Comparison of ENCODE assay signal across 8 cellular contexts in genomic region chr16:75555213-75555706, GRCh38. TPM values are rescaled to one million over a fixed set of nuclear protein-coding genes. Genes with fewer than 3 reads are reported as not detected.
DNase-seq lines count a peak whose midpoint lies in the region; ATAC-seq and TF ChIP-seq lines count a peak whose summit lies in the region.

No MANE protein-coding gene starts in this region.

- H3K9ac ChIP-seq in neuronal stem cell (ENCODE audit: low read depth, low read length, poor library complexity) = peak overlapping the region; percentile 97

- peak; percentile 30 for ATAC-seq in GM18511 (IDR thresholded peaks at IDR 0.05; ENCODE audit: unreplicated experiment)
- ATAC-seq in HG03196 (IDR thresholded peaks at IDR 0.05; ENCODE audit: unreplicated experiment) = peak; percentile 35
- ATAC-seq in activated naive CD8-positive, alpha-beta T cell treated with anti-CD3 and anti-CD28 coated beads, Interleukin-2, amount 50 U/mL, for 24 hours = peak; percentile 17

- H2AK5ac ChIP-seq in neuronal stem cell (ENCODE audit: low read depth, low read length) = peak overlapping the region; percentile 73

- H2BK15ac ChIP-seq in neuronal stem cell (ENCODE audit: low read length) = peak overlapping the region; percentile 95

- no peak overlapping the region for H2BK12ac ChIP-seq in neuronal stem cell (ENCODE audit: low read length)

- peak overlapping the region; percentile 90 for H3K18ac ChIP-seq in neuronal stem cell (ENCODE audit: low read length)

- peak overlapping the region; percentile 97 for H2BK5ac ChIP-seq in neuronal stem cell (ENCODE audit: low read length)

- peak; percentile 91 for DNase-seq in BE2C
- peak; percentile 69 for DNase-seq in NCI-H510A (lab: John Stamatoyannopoulos, UW)
- peak; percentile 46 for DNase-seq in activated naive CD8-positive, alpha-beta T cell treated with anti-CD3 and anti-CD28 coated beads, Interleukin-2, amount 50 U/mL, for 24 hours
- peak; percentile 78 to 96 (median 89) for DNase-seq in head of caudate nucleus
- DNase-seq in neuronal stem cell (ENCODE audit: low spot score) = peak; percentile 79
- DNase-seq in SW 1271 (lab: John Stamatoyannopoulos, UW) = no peak

- TF ChIP-seq CTCF in BE2C (IDR thresholded peaks at IDR 0.05; ENCODE audit: low read depth, low read length) = no peak

- H2AFZ ChIP-seq in neuronal stem cell (ENCODE audit: low read length) = peak overlapping the region; percentile 90

- H3K27me3 Mint-ChIP-seq in activated naive CD8-positive, alpha-beta T cell treated with anti-CD3 and anti-CD28 coated beads, Interleukin-2, amount 50 U/mL, for 24 hours = peaks cover 6% of the 10 kb centered on the region

- peaks cover 6% of the 10 kb centered on the region for H3K79me1 ChIP-seq in neuronal stem cell (ENCODE audit: low read depth, low read length)

- H3K4me2 ChIP-seq in neuronal stem cell (ENCODE audit: insufficient read depth, low read length, poor library complexity, severe bottlenecking) = peak overlapping the region; percentile 100

- peak overlapping the region; percentile 34 for H3K27ac ChIP-seq in neuronal stem cell (replicated peaks; ENCODE audit: low read length)

- H3K4me1 ChIP-seq in BE2C (no peaks in the 10 kb centered on the region), neuronal stem cell (ENCODE audit: control insufficient read depth in 2 of 2, insufficient read depth in 1 of 2, low read depth in 1 of 2, low read length in 2 of 2) (peaks cover 2 to 18% of the 10 kb centered on the region in 2 donors)

- no peak overlapping the region for H3K4ac ChIP-seq in neuronal stem cell (ENCODE audit: low read length)

- no peak overlapping the region for H2BK120ac ChIP-seq in neuronal stem cell (ENCODE audit: low read depth, low read length)

- no CpG with 5 or more reads among the region's 26 CpGs for WGBS in neuronal stem cell (ENCODE audit: extremely low coverage in 2 of 2, insufficient read length in 2 of 2, insufficient replicate concordance in 1 of 2), 2 donors

- no peaks in the 10 kb centered on the region for H3K9me3 ChIP-seq in BE2C
- no peaks in the 10 kb centered on the region for H3K9me3 ChIP-seq in neuronal stem cell (replicated peaks in 1 of 2; ENCODE audit: control insufficient read depth in 2 of 2, insufficient read depth in 1 of 2, low read depth in 1 of 2, low read length in 2 of 2)

- H3K36me3 ChIP-seq in BE2C (no peaks in the 10 kb centered on the region), neuronal stem cell (replicated peaks in 1 of 2; ENCODE audit: control insufficient read depth in 2 of 2, insufficient read depth in 2 of 2, low read length in 2 of 2) (no peaks in the 10 kb centered on the region)

- no peaks in the 10 kb centered on the region for H3K9me3 Mint-ChIP-seq in activated naive CD8-positive, alpha-beta T cell treated with anti-CD3 and anti-CD28 coated beads, Interleukin-2, amount 50 U/mL, for 24 hours

- no peak overlapping the region for H4K8ac ChIP-seq in neuronal stem cell (ENCODE audit: low read depth, low read length)

- H3K4me3 ChIP-seq in BE2C (ENCODE audit: low read depth, low read length) (peak overlapping the region; percentile 85), neuronal stem cell (ENCODE audit: low read length in 2 of 2) (peak overlapping the region; percentile 79 to 93)

- H3K27ac Mint-ChIP-seq in activated naive CD8-positive, alpha-beta T cell treated with anti-CD3 and anti-CD28 coated beads, Interleukin-2, amount 50 U/mL, for 24 hours = peak overlapping the region; percentile 86

- no peak overlapping the region for H4K91ac ChIP-seq in neuronal stem cell (ENCODE audit: low read depth, low read length, poor library complexity)

- H3K36me3 Mint-ChIP-seq in activated naive CD8-positive, alpha-beta T cell treated with anti-CD3 and anti-CD28 coated beads, Interleukin-2, amount 50 U/mL, for 24 hours (ENCODE audit: low read depth) = no peaks in the 10 kb centered on the region

- intact Hi-C loops in head of caudate nucleus (cut with DNase I) = loop anchor here (5.0 to 10.0 kb wide), 2 partner anchors 80 to 207 kb away; no protein-coding TSS in a partner anchor

- H3K27me3 ChIP-seq in BE2C (no peaks in the 10 kb centered on the region), neuronal stem cell (ENCODE audit: control insufficient read depth in 3 of 3, insufficient read depth in 3 of 3, low read depth in 1 of 3, low read length in 3 of 3) (no peaks in the 10 kb centered on the region)

- H3K4me3 Mint-ChIP-seq in activated naive CD8-positive, alpha-beta T cell treated with anti-CD3 and anti-CD28 coated beads, Interleukin-2, amount 50 U/mL, for 24 hours = peak overlapping the region; percentile 87

- H3K23ac ChIP-seq in neuronal stem cell (ENCODE audit: low read depth, low read length, poor library complexity) = peak overlapping the region; percentile 87

- H3K14ac ChIP-seq in neuronal stem cell (ENCODE audit: low read length) = peak overlapping the region; percentile 84

- peaks cover 10% of the 10 kb centered on the region for H3K4me1 Mint-ChIP-seq in activated naive CD8-positive, alpha-beta T cell treated with anti-CD3 and anti-CD28 coated beads, Interleukin-2, amount 50 U/mL, for 24 hours

RNA-seq across cellular contexts. Expression of gene TMEM231, which starts 0.8 kb away (rescaled TPM):
- 15.1 TPM for polyA plus RNA-seq in BE2C (2012; ENCODE audit: insufficient read depth, insufficient read length, low read depth)
- 32.6 TPM for polyA plus RNA-seq in neuronal stem cell (2013, experiment 1 of 2)
- 30.7 TPM for polyA plus RNA-seq in neuronal stem cell (2013, experiment 2 of 2)

RNA-seq across cellular contexts. Expression of gene GABARAPL2, which starts 10.9 kb away (rescaled TPM):
- 159 TPM for polyA plus RNA-seq in BE2C (2012; ENCODE audit: insufficient read depth, insufficient read length, low read depth)
- 95.6 TPM for polyA plus RNA-seq in neuronal stem cell (2013, experiment 1 of 2)
- 94.7 TPM for polyA plus RNA-seq in neuronal stem cell (2013, experiment 2 of 2)

RNA-seq across cellular contexts. Expression of gene CHST5, which starts 19.4 kb away (rescaled TPM):
- polyA plus RNA-seq in BE2C (2012; ENCODE audit: insufficient read depth, insufficient read length, low read depth) = 0.22 TPM
- polyA plus RNA-seq in neuronal stem cell (2013, experiment 1 of 2) = 0.57 TPM
- polyA plus RNA-seq in neuronal stem cell (2013, experiment 2 of 2) = 1.0 TPM

Comparison
In these comparisons a context has a peak if more than half of its experiments do, and no peak if none do; other contexts are left out.
1. DNase-seq: peak in BE2C (single experiment), NCI-H510A (single experiment), activated naive CD8-positive, alpha-beta T cell treated with anti-CD3 and anti-CD28 coated beads, Interleukin-2, amount 50 U/mL, for 24 hours (single experiment), head of caudate nucleus (42 of 42) and neuronal stem cell (single experiment); none in SW 1271 (0 of 2).
2. Peak in every context shown above with its lines, with median percentiles within 50 percentile points of each other: ATAC-seq.